Comparison of ENCODE assay signal across 8 cellular contexts in genomic region chr7:116588225-116588624, GRCh38.
DNase-seq lines count a peak whose midpoint lies in the region; ATAC-seq and TF ChIP-seq lines count a peak whose summit lies in the region.

No MANE protein-coding gene starts in this region.

- peak; percentile 41 for ATAC-seq in HG02938 (IDR thresholded peaks at IDR 0.05; ENCODE audit: unreplicated experiment)
- ATAC-seq in esophagus mucosa, result no peak

- POLR2A ChIA-PET in SK-N-SH (lab: Yijun Ruan, JAX), result no interaction called here

- H3K27me3 ChIP-seq in SK-N-SH (ENCODE audit: insufficient read depth), result no peaks in the 10 kb centered on the region; the same call in 1 of the 2 replicates

- H3K9me3 ChIP-seq in SK-N-SH, result no peaks in the 10 kb centered on the region

- H3K36me3 ChIP-seq in SK-N-SH (replicated peaks in 1 of 2; ENCODE audit: control insufficient read depth in 1 of 2, insufficient read depth in 2 of 2, low read length in 1 of 2), result no peaks in the 10 kb centered on the region

- H2AFZ ChIP-seq in SK-N-SH (ENCODE audit: low read depth), result peak overlapping the region; percentile 17; the same call in 1 of the 2 replicates

- peaks cover 24% of the 10 kb centered on the region for H3F3A ChIP-seq in SK-N-SH (replicated peaks; ENCODE audit: insufficient read depth)

- peak overlapping the region; percentile 32 for H3K4me2 ChIP-seq in SK-N-SH

- no peak overlapping the region for H3K4me3 ChIP-seq in SK-N-SH (ENCODE audit: low read depth in 2 of 2, low read length in 1 of 2)

- no peaks in the 10 kb centered on the region for H3K79me2 ChIP-seq in SK-N-SH (ENCODE audit: insufficient read depth)

- H3K27ac ChIP-seq in SK-N-SH (ENCODE audit: low read depth in 2 of 2, low read length in 1 of 2), result peak overlapping the region; percentile 7 to 76

- no peaks in the 10 kb centered on the region for H3K9me2 ChIP-seq in SK-N-SH

- peak overlapping the region; percentile 11; the same call in 1 of the 2 replicates for H3K9ac ChIP-seq in SK-N-SH

- DNase-seq in stimulated activated CD4-positive, alpha-beta T cell treated with anti-CD3 and anti-CD28 coated beads, Interleukin-4, amount 100 ng/mL, for 48 hours (ENCODE audit: low read depth in 2 of 2), result peak; percentile 9 to 36
- no peak for DNase-seq in stimulated activated CD4-positive, alpha-beta T cell treated with anti-CD3 and anti-CD28 coated beads, Interleukin-4, amount 100 ng/mL, for 4 hours
- DNase-seq in SK-N-SH (no peak), glomerular visceral epithelial cell (ENCODE audit: extremely low spot score) (peak; percentile 70), HuH-7.5 (ENCODE audit: low spot score) (no peak)
- DNase-seq in activated effector memory CD4-positive, alpha-beta T cell treated with anti-CD3 and anti-CD28 coated beads, Interleukin-2, amount 50 U/mL, for 16 hours, result no peak

- H3K4me1 ChIP-seq in SK-N-SH (ENCODE audit: control insufficient read depth in 1 of 2, insufficient read depth in 2 of 2, low read depth in 1 of 2, low read length in 1 of 2), result peaks cover 5 to 20% of the 10 kb centered on the region in 2 experiments; a peak in 3 of 4 replicates

- TF ChIP-seq EP300 in SK-N-SH (IDR thresholded peaks at IDR 0.05; ENCODE audit: borderline replicate concordance in 1 of 2, low read depth in 1 of 2, low read length in 1 of 2), result peak in 1 of 2 experiments; percentile 40; a peak in 1 of 4 replicates

- 3% methylated on average over 2 of the region's 2 CpGs for WGBS in SK-N-SH (ENCODE audit: low lambda C conversion rate)

- H4K20me1 ChIP-seq in SK-N-SH (ENCODE audit: insufficient read depth), result no peaks in the 10 kb centered on the region

- no peak for TF ChIP-seq RAD21 in SK-N-SH (IDR thresholded peaks at IDR 0.05; ENCODE audit: low read length)

- no peak for TF ChIP-seq CTCF in SK-N-SH (IDR thresholded peaks at IDR 0.05)

- CTCF ChIA-PET in SK-N-SH (lab: Yijun Ruan, JAX), result interaction anchor here (1.1 to 2.9 kb wide), 16 partner anchors 11 to 452 kb away, joined by 3 to 50 read pairs (median 9); no protein-coding TSS in a partner anchor

TF ChIP-seq in SK-N-SH, 30 proteins besides CTCF, POLR2A, EP300 and RAD21:
- TF ChIP-seq EZH2phosphoT487 (IDR thresholded peaks at IDR 0.05; ENCODE audit: borderline replicate concordance, low read depth) (no peak), MEF2A (IDR thresholded peaks at IDR 0.05; ENCODE audit: borderline replicate concordance, low read depth) (no peak), RCOR1 (IDR thresholded peaks at IDR 0.05; ENCODE audit: low read length) (no peak), FOSL2 (IDR thresholded peaks at IDR 0.05; ENCODE audit: borderline replicate concordance, low read depth) (no peak), JUND (IDR thresholded peaks at IDR 0.05) (no peak), TAF1 (IDR thresholded peaks at IDR 0.05; ENCODE audit: borderline replicate concordance, low read depth, low read length) (no peak), GABPA (IDR thresholded peaks at IDR 0.05; ENCODE audit: low read depth) (no peak), MXI1 (IDR thresholded peaks at IDR 0.05; ENCODE audit: low read depth, low read length) (no peak), RFX5 (IDR thresholded peaks at IDR 0.05; ENCODE audit: low read length) (no peak), ELF1 (IDR thresholded peaks at IDR 0.05) (no peak), TEAD4 (IDR thresholded peaks at IDR 0.05; ENCODE audit: borderline replicate concordance, insufficient read depth) (no peak), POLR2AphosphoS5 (IDR thresholded peaks at IDR 0.05; ENCODE audit: low read depth, low read length) (peak; percentile 20; the same call in 1 of the 2 replicates), GATA2 (CRISPR knock-in tag; IDR thresholded peaks at IDR 0.05) (no peak), FOXM1 (IDR thresholded peaks at IDR 0.05; ENCODE audit: low read depth) (no peak), RXRA (IDR thresholded peaks at IDR 0.05; ENCODE audit: borderline replicate concordance, low read depth) (peak; percentile 79; the same call in 1 of the 2 replicates), TCF12 (IDR thresholded peaks at IDR 0.05) (peak; percentile 53; the same call in 1 of the 2 replicates), NFIC (IDR thresholded peaks at IDR 0.05; ENCODE audit: borderline replicate concordance) (no peak; the same call in 1 of the 2 replicates), SMC3 (IDR thresholded peaks at IDR 0.05; ENCODE audit: low read depth, low read length) (peak; percentile 18; the same call in 1 of the 2 replicates)
- TF ChIP-seq, protein P1, sequence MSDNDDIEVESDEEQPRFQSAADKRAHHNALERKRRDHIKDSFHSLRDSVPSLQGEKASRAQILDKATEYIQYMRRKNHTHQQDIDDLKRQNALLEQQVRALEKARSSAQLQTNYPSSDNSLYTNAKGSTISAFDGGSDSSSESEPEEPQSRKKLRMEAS (IDR thresholded peaks at IDR 0.05; ENCODE audit: low read depth), result 0 out of 2 replicates have a peak, but pooled peaks have one; percentile 39
- TF ChIP-seq, protein P2, sequence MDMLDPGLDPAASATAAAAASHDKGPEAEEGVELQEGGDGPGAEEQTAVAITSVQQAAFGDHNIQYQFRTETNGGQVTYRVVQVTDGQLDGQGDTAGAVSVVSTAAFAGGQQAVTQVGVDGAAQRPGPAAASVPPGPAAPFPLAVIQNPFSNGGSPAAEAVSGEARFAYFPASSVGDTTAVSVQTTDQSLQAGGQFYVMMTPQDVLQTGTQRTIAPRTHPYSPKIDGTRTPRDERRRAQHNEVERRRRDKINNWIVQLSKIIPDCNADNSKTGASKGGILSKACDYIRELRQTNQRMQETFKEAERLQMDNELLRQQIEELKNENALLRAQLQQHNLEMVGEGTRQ (IDR thresholded peaks at IDR 0.05; ENCODE audit: borderline replicate concordance, low read depth, low read length), result no peak
- TF ChIP-seq, protein P3, sequence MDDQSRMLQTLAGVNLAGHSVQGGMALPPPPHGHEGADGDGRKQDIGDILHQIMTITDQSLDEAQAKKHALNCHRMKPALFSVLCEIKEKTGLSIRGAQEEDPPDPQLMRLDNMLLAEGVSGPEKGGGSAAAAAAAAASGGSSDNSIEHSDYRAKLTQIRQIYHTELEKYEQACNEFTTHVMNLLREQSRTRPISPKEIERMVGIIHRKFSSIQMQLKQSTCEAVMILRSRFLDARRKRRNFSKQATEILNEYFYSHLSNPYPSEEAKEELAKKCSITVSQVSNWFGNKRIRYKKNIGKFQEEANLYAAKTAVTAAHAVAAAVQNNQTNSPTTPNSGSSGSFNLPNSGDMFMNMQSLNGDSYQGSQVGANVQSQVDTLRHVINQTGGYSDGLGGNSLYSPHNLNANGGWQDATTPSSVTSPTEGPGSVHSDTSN (IDR thresholded peaks at IDR 0.05), result 0 out of 2 replicates have a peak, but pooled peaks have one; percentile 21

Comparison
In these comparisons a context has a peak if more than half of its experiments do, and no peak if none do; other contexts are left out.
1. DNase-seq: peak in stimulated activated CD4-positive, alpha-beta T cell treated with anti-CD3 and anti-CD28 coated beads, Interleukin-4, amount 100 ng/mL, for 48 hours (2 of 2) and glomerular visceral epithelial cell (single experiment); none in stimulated activated CD4-positive, alpha-beta T cell treated with anti-CD3 and anti-CD28 coated beads, Interleukin-4, amount 100 ng/mL, for 4 hours (0 of 2), SK-N-SH (single experiment), activated effector memory CD4-positive, alpha-beta T cell treated with anti-CD3 and anti-CD28 coated beads, Interleukin-2, amount 50 U/mL, for 16 hours (single experiment) and HuH-7.5 (single experiment).